In genomic region chr6:158474961-158475343, GRCh38 we compare ENCODE assay signal across 8 cellular contexts.
DNase-seq lines count a peak whose midpoint lies in the region; ATAC-seq, FAIRE-seq and TF ChIP-seq lines count a peak whose summit lies in the region.
"Had no signal": no experiment of that assay in that cellular context is flagged by ENCODE, and none has a peak within 500 bp of the region (broad histone marks: within the 10 kb centered on the region; RNA-seq: fewer than 3 reads in every experiment).

No MANE protein-coding gene starts in this region.

- DNase-seq in smooth muscle cell (lab: John Stamatoyannopoulos, UW; ENCODE audit: unreplicated experiment) (no peak), D721Med (ENCODE audit: insufficient read length, low spot score) (no peak)

- peak overlapping the region; percentile 45 to 94 (median 83) for H3K27ac Mint-ChIP-seq in brain

- H3K4me3 Mint-ChIP-seq in brain = peak overlapping the region in 3 of 5 experiments; percentile 13 to 59 (median 25)

- no peaks in the 10 kb centered on the region for H4K20me1 ChIP-seq in smooth muscle cell (ENCODE audit: low read depth)

- H3K4me2 ChIP-seq in smooth muscle cell = peak overlapping the region; percentile 73

- H3K27ac ChIP-seq in HUES48 (ENCODE audit: low read depth, low read length) (peak overlapping the region; percentile 46), smooth muscle cell (ENCODE audit: low read depth) (peak overlapping the region; percentile 96)

- no peaks in the 10 kb centered on the region for H3K79me2 ChIP-seq in smooth muscle cell (ENCODE audit: low read depth)

- 24% methylated on average over 5 of the region's 5 CpGs for WGBS in smooth muscle cell (ENCODE audit: low lambda C conversion rate)

- ATAC-seq in GM19043 (IDR thresholded peaks at IDR 0.05; ENCODE audit: low read depth, unreplicated experiment) (peak; percentile 2), HG03469 (IDR thresholded peaks at IDR 0.05; ENCODE audit: unreplicated experiment) (no peak), HG02759 (IDR thresholded peaks at IDR 0.05; ENCODE audit: unreplicated experiment) (no peak)

- H3K27me3 ChIP-seq in HUES48 (ENCODE audit: control insufficient read depth, insufficient read depth, low read length) (peaks cover 20% of the 10 kb centered on the region), smooth muscle cell (ENCODE audit: low read depth) (no peaks in the 10 kb centered on the region)

- FAIRE-seq in D721Med (lab: Jason Lieb, UNC) = no peak
- FAIRE-seq: urothelium cell line had no signal

- H3F3A ChIP-seq in smooth muscle cell (ENCODE audit: low read depth) = peaks cover 4% of the 10 kb centered on the region

- peaks cover 14% of the 10 kb centered on the region for H3K36me3 ChIP-seq in HUES48 (ENCODE audit: control insufficient read depth, insufficient read depth, low read length)
- no peaks in the 10 kb centered on the region for H3K36me3 ChIP-seq in smooth muscle cell (ENCODE audit: low read depth)

- TF ChIP-seq CTCF in brain (conservative IDR thresholded peaks at IDR 0.05) = no peak
- no peak for TF ChIP-seq CTCF in smooth muscle cell (IDR thresholded peaks at IDR 0.05; ENCODE audit: borderline replicate concordance, insufficient read depth, poor library complexity, severe bottlenecking)
- no peak for TF ChIP-seq CTCF in D721Med (IDR thresholded peaks at IDR 0.05; ENCODE audit: insufficient read depth, missing control alignments)

- no peak overlapping the region for H3K9ac ChIP-seq in HUES48 (ENCODE audit: low read depth, low read length)
- peak overlapping the region; percentile 78 for H3K9ac ChIP-seq in smooth muscle cell (ENCODE audit: low read depth)

- H3K4me3 ChIP-seq in HUES48 (ENCODE audit: low read depth, low read length) (no peak overlapping the region), smooth muscle cell (no peak overlapping the region)

- peaks cover 14% of the 10 kb centered on the region for H3K4me1 ChIP-seq in HUES48 (ENCODE audit: control insufficient read depth, insufficient read depth, low read length)
- peaks cover 11% of the 10 kb centered on the region for H3K4me1 ChIP-seq in smooth muscle cell (ENCODE audit: low read depth)

- no peaks in the 10 kb centered on the region for H3K27me3 Mint-ChIP-seq in brain

- peaks cover 53% of the 10 kb centered on the region for H3K36me3 Mint-ChIP-seq in brain

- peaks cover 0 to 3% (median 0%) of the 10 kb centered on the region in 5 experiments for H3K9me3 Mint-ChIP-seq in brain

- peaks cover 42% of the 10 kb centered on the region for H3K4me1 Mint-ChIP-seq in brain

- H3K9me3 ChIP-seq in HUES48 (ENCODE audit: control insufficient read depth, insufficient read depth, low read length) = no peaks in the 10 kb centered on the region
- no peaks in the 10 kb centered on the region for H3K9me3 ChIP-seq in smooth muscle cell (replicated peaks; ENCODE audit: low read depth)

- H2AFZ ChIP-seq in smooth muscle cell (ENCODE audit: low read depth) = no peak overlapping the region
